13 cellular contexts compared by ENCODE assay signal in genomic region chr10:133401500-133401899, GRCh38. TPM values are rescaled to one million over a fixed set of nuclear protein-coding genes. Genes with fewer than 3 reads are reported as not detected.
DNase-seq lines count a peak whose midpoint lies in the region; ATAC-seq and TF ChIP-seq lines count a peak whose summit lies in the region.
"Had no signal": no experiment of that assay in that cellular context is flagged by ENCODE, and none has a peak within 500 bp of the region (broad histone marks: within the 10 kb centered on the region; RNA-seq: fewer than 3 reads in every experiment).

No MANE protein-coding gene starts in this region.

- H3K27ac Mint-ChIP-seq in activated CD4-positive, alpha-beta memory T cell treated with anti-CD3 and anti-CD28 coated beads, Interleukin-2, amount 10 ng/mL, durations not matched to agents 7 days and 5 days: peak overlapping the region; percentile 80
- no peak overlapping the region for H3K27ac Mint-ChIP-seq in osteocyte (ENCODE audit: unreplicated experiment)
- H3K27ac Mint-ChIP-seq: dendritic cell treated with granulocyte-macrophage colony-stimulating factor and Interleukin-4, amounts not matched to agents 40 ng/mL and 50 ng/mL, for 4 days had no signal

- CTCF ChIA-PET in activated CD4-positive, alpha-beta memory T cell treated with anti-CD3 and anti-CD28 coated beads, Interleukin-2, amount 10 ng/mL, durations not matched to agents 7 days and 5 days (lab: Charles Lee): interaction anchor here (1.0 to 1.2 kb wide), 4 partner anchors 10 to 172 kb away, joined by 3 to 5 read pairs (median 4); no protein-coding TSS in a partner anchor

- peaks cover 63% of the 10 kb centered on the region for H3K4me1 Mint-ChIP-seq in activated CD4-positive, alpha-beta memory T cell treated with anti-CD3 and anti-CD28 coated beads, Interleukin-2, amount 10 ng/mL, durations not matched to agents 7 days and 5 days
- no peaks in the 10 kb centered on the region for H3K4me1 Mint-ChIP-seq in osteocyte (ENCODE audit: unreplicated experiment)

- H3K36me3 Mint-ChIP-seq in activated CD4-positive, alpha-beta memory T cell treated with anti-CD3 and anti-CD28 coated beads, Interleukin-2, amount 10 ng/mL, durations not matched to agents 7 days and 5 days (ENCODE audit: low read depth): peaks cover 80% of the 10 kb centered on the region
- peaks cover 64% of the 10 kb centered on the region for H3K36me3 Mint-ChIP-seq in osteocyte (ENCODE audit: unreplicated experiment)

- POLR2A ChIA-PET in activated CD4-positive, alpha-beta memory T cell treated with anti-CD3 and anti-CD28 coated beads, Interleukin-2, amount 10 ng/mL, durations not matched to agents 7 days and 5 days (lab: Charles Lee): interaction anchor here (1.1 to 2.7 kb wide), 4 partner anchors 11 to 137 kb away, joined by 3 to 15 read pairs (median 4); no protein-coding TSS in a partner anchor

- no peak overlapping the region for H3K4me3 Mint-ChIP-seq in activated CD4-positive, alpha-beta memory T cell treated with anti-CD3 and anti-CD28 coated beads, Interleukin-2, amount 10 ng/mL, durations not matched to agents 7 days and 5 days
- H3K4me3 Mint-ChIP-seq in osteocyte (ENCODE audit: unreplicated experiment): no peak overlapping the region
- H3K4me3 Mint-ChIP-seq: activated naive CD8-positive, alpha-beta T cell; dendritic cell treated with granulocyte-macrophage colony-stimulating factor and Interleukin-4, amounts not matched to agents 40 ng/mL and 50 ng/mL, for 4 days had no signal

- ATAC-seq in GM18907 (IDR thresholded peaks at IDR 0.05; ENCODE audit: unreplicated experiment): peak; percentile 17
- peak; percentile 4 for ATAC-seq in GM21619 (IDR thresholded peaks at IDR 0.05; ENCODE audit: unreplicated experiment)
- no peak for ATAC-seq in HG03520 (IDR thresholded peaks at IDR 0.05; ENCODE audit: unreplicated experiment)

- H3K27me3 Mint-ChIP-seq in activated CD4-positive, alpha-beta memory T cell treated with anti-CD3 and anti-CD28 coated beads, Interleukin-2, amount 10 ng/mL, durations not matched to agents 7 days and 5 days: no peaks in the 10 kb centered on the region
- H3K27me3 Mint-ChIP-seq in osteocyte (ENCODE audit: unreplicated experiment): no peaks in the 10 kb centered on the region
- H3K27me3 Mint-ChIP-seq: activated naive CD8-positive, alpha-beta T cell; dendritic cell treated with granulocyte-macrophage colony-stimulating factor and Interleukin-4, amounts not matched to agents 40 ng/mL and 50 ng/mL, for 4 days had no signal

- H3K9me3 Mint-ChIP-seq in activated CD4-positive, alpha-beta memory T cell treated with anti-CD3 and anti-CD28 coated beads, Interleukin-2, amount 10 ng/mL, durations not matched to agents 7 days and 5 days: no peaks in the 10 kb centered on the region
- no peaks in the 10 kb centered on the region for H3K9me3 Mint-ChIP-seq in osteocyte (ENCODE audit: unreplicated experiment)
- H3K9me3 Mint-ChIP-seq: dendritic cell treated with granulocyte-macrophage colony-stimulating factor and Interleukin-4, amounts not matched to agents 40 ng/mL and 50 ng/mL, for 4 days had no signal

- no peak for TF ChIP-seq CTCF in osteocyte (IDR thresholded peaks at IDR 0.05)

- in situ Hi-C loops in KBM-7 (cut with MboI; ENCODE audit: low pct_unique_long_range_greater_than_20kb, low sequenced_read_pairs): no loop called here

- DNase-seq in activated CD4-positive, alpha-beta memory T cell treated with anti-CD3 and anti-CD28 coated beads, Interleukin-2, amount 10 ng/mL, durations not matched to agents 7 days and 5 days: no peak
- peak; percentile 80 for DNase-seq in osteocyte (ENCODE audit: extremely low spot score, unreplicated experiment)
- no peak for DNase-seq in DMS79 treated with DMSO at 0.1 percent for 48 hours (lab: John Stamatoyannopoulos, UW)
- DNase-seq in KBM-7: no peak
- DNase-seq: DMS79, GM23248, NCI-H226 had no signal

RNA-seq across cellular contexts. Expression of gene MTG1, which starts 7.5 kb away (rescaled TPM):
- 10 to 100 TPM; 41.7 to 42.2 TPM for total RNA-seq in activated CD4-positive, alpha-beta memory T cell treated with anti-CD3 and anti-CD28 coated beads, Interleukin-2, amount 10 ng/mL, durations not matched to agents 7 days and 5 days
- total RNA-seq in osteocyte: 57.3 and 65.2 TPM in 2 replicates

RNA-seq across cellular contexts. Expression of gene PAOX, which starts 22.4 kb away (rescaled TPM):
- total RNA-seq in activated CD4-positive, alpha-beta memory T cell treated with anti-CD3 and anti-CD28 coated beads, Interleukin-2, amount 10 ng/mL, durations not matched to agents 7 days and 5 days: 1 to 10 TPM; 5.9 to 7.8 TPM
- 6.5 and 8.7 TPM in 2 replicates for total RNA-seq in osteocyte

RNA-seq across cellular contexts. Expression of gene SPRN, which starts 22.9 kb away (rescaled TPM):
- total RNA-seq in activated CD4-positive, alpha-beta memory T cell treated with anti-CD3 and anti-CD28 coated beads, Interleukin-2, amount 10 ng/mL, durations not matched to agents 7 days and 5 days: not detected
- 2.2 and 2.7 TPM in 2 replicates for total RNA-seq in osteocyte
- total RNA-seq: RPMI7951 had no signal

RNA-seq across cellular contexts. Expression of gene ECHS1, which starts 28.3 kb away (rescaled TPM):
- total RNA-seq in activated CD4-positive, alpha-beta memory T cell treated with anti-CD3 and anti-CD28 coated beads, Interleukin-2, amount 10 ng/mL, durations not matched to agents 7 days and 5 days: 10 to 100 TPM; 31.3 to 31.6 TPM
- total RNA-seq in osteocyte: 62.9 and 65.1 TPM in 2 replicates

RNA-seq across cellular contexts. Expression of gene FUOM, which starts 43.7 kb away (rescaled TPM):
- 10 to 100 TPM; 11.2 to 11.4 TPM for total RNA-seq in activated CD4-positive, alpha-beta memory T cell treated with anti-CD3 and anti-CD28 coated beads, Interleukin-2, amount 10 ng/mL, durations not matched to agents 7 days and 5 days
- 20.5 and 24.0 TPM in 2 replicates for total RNA-seq in osteocyte
